ENCODE assay signal across 8 cellular contexts in the genomic region with DNA sequence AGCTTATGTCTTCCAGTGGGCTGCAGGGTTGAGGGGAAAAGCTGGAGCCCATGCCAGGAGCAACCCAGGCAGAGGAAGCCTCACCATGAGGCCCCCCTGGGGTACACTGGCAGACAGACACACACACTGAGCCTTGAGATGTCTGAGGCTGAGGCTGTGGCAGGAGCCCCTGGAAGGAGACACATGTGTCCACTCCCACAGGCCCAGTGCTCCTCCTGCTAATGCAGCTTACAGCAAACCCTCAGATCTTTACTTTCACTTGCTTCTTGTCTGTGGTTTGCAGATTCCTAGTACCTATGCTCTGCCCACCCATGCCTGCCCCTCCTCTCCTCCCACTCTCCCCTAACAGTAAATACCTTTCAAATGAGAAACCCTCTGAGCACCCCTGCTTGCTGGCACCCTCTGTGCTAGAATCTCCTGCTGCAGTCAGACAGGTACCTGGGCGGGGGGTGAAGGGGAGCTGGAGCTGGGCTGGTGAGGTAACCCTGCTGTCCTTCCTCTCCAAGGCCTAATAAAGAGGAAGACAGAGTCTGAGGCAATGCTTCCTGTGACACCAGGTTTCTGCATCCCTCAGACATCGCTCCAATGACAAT.
DNase-seq lines count a peak whose midpoint lies in the region; ATAC-seq lines count a peak whose summit lies in the region.

No MANE protein-coding gene starts in this region.

- DNase-seq in EL (peak; percentile 9), GM19240 (ENCODE audit: insufficient read length, low spot score) (no peak), AG20443 (ENCODE audit: low spot score) (no peak), GM19238 (ENCODE audit: insufficient read length, low spot score) (no peak)
- peak; percentile 13 for DNase-seq in activated T-cell treated with anti-CD3 and anti-CD28 coated beads, Interleukin-2, amount 50 U/mL, for 4 hours
- DNase-seq in natural killer cell treated with Interleukin-12 subunit alpha and Interleukin-12 subunit beta and Interleukin-15 and Interleukin-18, amount 100 ng/mL, for 72 hours (ENCODE audit: low spot score): no peak

- H3K9me3 Mint-ChIP-seq in activated T-cell treated with anti-CD3 and anti-CD28 coated beads, Interleukin-2, amount 50 U/mL, for 4 hours: no peaks in the 10 kb centered on the region
- H3K9me3 Mint-ChIP-seq in natural killer cell treated with Interleukin-12 subunit alpha and Interleukin-12 subunit beta and Interleukin-15 and Interleukin-18, amount 100 ng/mL, for 72 hours: no peaks in the 10 kb centered on the region

- H3K36me3 Mint-ChIP-seq in activated T-cell treated with anti-CD3 and anti-CD28 coated beads, Interleukin-2, amount 50 U/mL, for 4 hours (ENCODE audit: insufficient read depth): no peaks in the 10 kb centered on the region
- H3K36me3 Mint-ChIP-seq in natural killer cell treated with Interleukin-12 subunit alpha and Interleukin-12 subunit beta and Interleukin-15 and Interleukin-18, amount 100 ng/mL, for 72 hours: no peaks in the 10 kb centered on the region

- no peak overlapping the region for H3K4me3 Mint-ChIP-seq in activated T-cell treated with anti-CD3 and anti-CD28 coated beads, Interleukin-2, amount 50 U/mL, for 4 hours
- no peak overlapping the region for H3K4me3 Mint-ChIP-seq in natural killer cell treated with Interleukin-12 subunit alpha and Interleukin-12 subunit beta and Interleukin-15 and Interleukin-18, amount 100 ng/mL, for 72 hours

- ATAC-seq in HG03442 (IDR thresholded peaks at IDR 0.05; ENCODE audit: unreplicated experiment): peak; percentile 47
- peak; percentile 83 to 84 for ATAC-seq in activated T-cell treated with anti-CD3 and anti-CD28 coated beads, Interleukin-2, amount 50 U/mL, for 4 hours
- ATAC-seq in natural killer cell treated with Interleukin-12 subunit alpha and Interleukin-12 subunit beta and Interleukin-15 and Interleukin-18, amount 100 ng/mL, for 72 hours: peak; percentile 18 to 55
- no peak for ATAC-seq in GM21526 (IDR thresholded peaks at IDR 0.05; ENCODE audit: low FRiP score, unreplicated experiment)

- H3K27ac Mint-ChIP-seq in natural killer cell treated with Interleukin-12 subunit alpha and Interleukin-12 subunit beta and Interleukin-15 and Interleukin-18, amount 100 ng/mL, for 72 hours: peak overlapping the region in 1 of 2 donors; percentile 27

- no peaks in the 10 kb centered on the region for H3K27me3 Mint-ChIP-seq in activated T-cell treated with anti-CD3 and anti-CD28 coated beads, Interleukin-2, amount 50 U/mL, for 4 hours (ENCODE audit: low read depth)
- peaks cover 0 to 8% of the 10 kb centered on the region in 2 donors for H3K27me3 Mint-ChIP-seq in natural killer cell treated with Interleukin-12 subunit alpha and Interleukin-12 subunit beta and Interleukin-15 and Interleukin-18, amount 100 ng/mL, for 72 hours

- H3K4me1 Mint-ChIP-seq in activated T-cell treated with anti-CD3 and anti-CD28 coated beads, Interleukin-2, amount 50 U/mL, for 4 hours (ENCODE audit: low read depth): peaks cover 35% of the 10 kb centered on the region
- peaks cover 25 to 26% of the 10 kb centered on the region in 2 donors for H3K4me1 Mint-ChIP-seq in natural killer cell treated with Interleukin-12 subunit alpha and Interleukin-12 subunit beta and Interleukin-15 and Interleukin-18, amount 100 ng/mL, for 72 hours (ENCODE audit: low read depth in 2 of 2)

Comparison
In these comparisons a context has a peak if more than half of its experiments do, and no peak if none do; other contexts are left out.
1. DNase-seq: peak in EL (single experiment) and activated T-cell treated with anti-CD3 and anti-CD28 coated beads, Interleukin-2, amount 50 U/mL, for 4 hours (single experiment); none in natural killer cell treated with Interleukin-12 subunit alpha and Interleukin-12 subunit beta and Interleukin-15 and Interleukin-18, amount 100 ng/mL, for 72 hours (single experiment), GM19240 (single experiment), AG20443 (single experiment) and GM19238 (single experiment).